Comparison of ENCODE assay signal across 16 cellular contexts in genomic region chr11:130220311-130221030, GRCh38.
"Had no signal": no experiment of that assay in that cellular context is flagged by ENCODE, and none has a peak within 500 bp of the region (broad histone marks: within the 10 kb centered on the region; RNA-seq: fewer than 3 reads in every experiment).

No MANE protein-coding gene starts in this region.

- DNase-seq: activated CD4-positive, alpha-beta T cell treated with anti-CD3 and anti-CD28 coated beads, Interleukin-2, amount 50 U/mL, for 48 hours; activated CD8-positive, alpha-beta memory T cell treated with anti-CD3 and anti-CD28 coated beads, Interleukin-2, amount 10 ng/mL, durations not matched to agents 7 days and 5 days; activated effector memory CD4-positive, alpha-beta T cell treated with Interleukin-2 at 50 U/mL for 16 hours; activated T-cell treated with anti-CD3 and anti-CD28 coated beads, Interleukin-2, amount 50 U/mL, for 1 hour; naive B cell; stimulated activated CD4-positive, alpha-beta T cell treated with anti-CD3 and anti-CD28 coated beads, Interleukin-15, amount 100 ng/mL, for 24 hours; stimulated activated CD4-positive, alpha-beta T cell treated with anti-CD3 and anti-CD28 coated beads, Interleukin-4, amount 100 ng/mL, for 24 hours; stimulated activated naive CD4-positive, alpha-beta T cell; substantia nigra; transverse colon had no signal

- H3K27me3 ChIP-seq: adrenal gland, cardiac muscle cell, hepatocyte, right atrium auricular region, transverse colon had no signal

- ATAC-seq: activated CD8-positive, alpha-beta memory T cell treated with anti-CD3 and anti-CD28 coated beads, Interleukin-2, amount 10 ng/mL, durations not matched to agents 7 days and 5 days; esophagus mucosa had no signal

- H3K4me1 ChIP-seq: adrenal gland, transverse colon had no signal

- H2AFZ ChIP-seq: hepatocyte had no signal

- H3K36me3 ChIP-seq: adrenal gland, cardiac muscle cell, neutrophil, right atrium auricular region, transverse colon had no signal

- H3K4me3 ChIP-seq: adrenal gland, cardiac muscle cell, hepatocyte, right atrium auricular region, transverse colon had no signal

- H3K27ac ChIP-seq: adrenal gland, cardiac muscle cell, hepatocyte, neutrophil, right atrium auricular region, transverse colon had no signal

- H3K9me3 ChIP-seq: adrenal gland, neutrophil, right atrium auricular region, transverse colon had no signal

- H3K4me2 ChIP-seq: hepatocyte had no signal

- H3K79me2 ChIP-seq: hepatocyte had no signal
